1 cellular context compared by ENCODE assay signal in genomic region chr5:171250738-171251137, GRCh38.
TF ChIP-seq lines count a peak whose summit lies in the region.

No MANE protein-coding gene starts in this region.

TF ChIP-seq in HepG2, 621 proteins besides CTCF, POLR2A, EP300 and RAD21:
- TF ChIP-seq, protein P1, sequence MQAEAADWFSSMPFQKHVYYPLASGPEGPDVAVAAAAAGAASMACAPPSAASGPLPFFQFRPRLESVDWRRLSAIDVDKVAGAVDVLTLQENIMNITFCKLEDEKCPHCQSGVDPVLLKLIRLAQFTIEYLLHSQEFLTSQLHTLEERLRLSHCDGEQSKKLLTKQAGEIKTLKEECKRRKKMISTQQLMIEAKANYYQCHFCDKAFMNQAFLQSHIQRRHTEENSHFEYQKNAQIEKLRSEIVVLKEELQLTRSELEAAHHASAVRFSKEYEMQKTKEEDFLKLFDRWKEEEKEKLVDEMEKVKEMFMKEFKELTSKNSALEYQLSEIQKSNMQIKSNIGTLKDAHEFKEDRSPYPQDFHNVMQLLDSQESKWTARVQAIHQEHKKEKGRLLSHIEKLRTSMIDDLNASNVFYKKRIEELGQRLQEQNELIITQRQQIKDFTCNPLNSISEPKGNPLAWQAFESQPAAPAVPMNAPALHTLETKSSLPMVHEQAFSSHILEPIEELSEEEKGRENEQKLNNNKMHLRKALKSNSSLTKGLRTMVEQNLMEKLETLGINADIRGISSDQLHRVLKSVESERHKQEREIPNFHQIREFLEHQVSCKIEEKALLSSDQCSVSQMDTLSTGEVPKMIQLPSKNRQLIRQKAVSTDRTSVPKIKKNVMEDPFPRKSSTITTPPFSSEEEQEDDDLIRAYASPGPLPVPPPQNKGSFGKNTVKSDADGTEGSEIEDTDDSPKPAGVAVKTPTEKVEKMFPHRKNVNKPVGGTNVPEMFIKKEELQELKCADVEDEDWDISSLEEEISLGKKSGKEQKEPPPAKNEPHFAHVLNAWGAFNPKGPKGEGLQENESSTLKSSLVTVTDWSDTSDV (CRISPR knock-in tag; IDR thresholded peaks at IDR 0.05): no peak
- TF ChIP-seq, protein P2, sequence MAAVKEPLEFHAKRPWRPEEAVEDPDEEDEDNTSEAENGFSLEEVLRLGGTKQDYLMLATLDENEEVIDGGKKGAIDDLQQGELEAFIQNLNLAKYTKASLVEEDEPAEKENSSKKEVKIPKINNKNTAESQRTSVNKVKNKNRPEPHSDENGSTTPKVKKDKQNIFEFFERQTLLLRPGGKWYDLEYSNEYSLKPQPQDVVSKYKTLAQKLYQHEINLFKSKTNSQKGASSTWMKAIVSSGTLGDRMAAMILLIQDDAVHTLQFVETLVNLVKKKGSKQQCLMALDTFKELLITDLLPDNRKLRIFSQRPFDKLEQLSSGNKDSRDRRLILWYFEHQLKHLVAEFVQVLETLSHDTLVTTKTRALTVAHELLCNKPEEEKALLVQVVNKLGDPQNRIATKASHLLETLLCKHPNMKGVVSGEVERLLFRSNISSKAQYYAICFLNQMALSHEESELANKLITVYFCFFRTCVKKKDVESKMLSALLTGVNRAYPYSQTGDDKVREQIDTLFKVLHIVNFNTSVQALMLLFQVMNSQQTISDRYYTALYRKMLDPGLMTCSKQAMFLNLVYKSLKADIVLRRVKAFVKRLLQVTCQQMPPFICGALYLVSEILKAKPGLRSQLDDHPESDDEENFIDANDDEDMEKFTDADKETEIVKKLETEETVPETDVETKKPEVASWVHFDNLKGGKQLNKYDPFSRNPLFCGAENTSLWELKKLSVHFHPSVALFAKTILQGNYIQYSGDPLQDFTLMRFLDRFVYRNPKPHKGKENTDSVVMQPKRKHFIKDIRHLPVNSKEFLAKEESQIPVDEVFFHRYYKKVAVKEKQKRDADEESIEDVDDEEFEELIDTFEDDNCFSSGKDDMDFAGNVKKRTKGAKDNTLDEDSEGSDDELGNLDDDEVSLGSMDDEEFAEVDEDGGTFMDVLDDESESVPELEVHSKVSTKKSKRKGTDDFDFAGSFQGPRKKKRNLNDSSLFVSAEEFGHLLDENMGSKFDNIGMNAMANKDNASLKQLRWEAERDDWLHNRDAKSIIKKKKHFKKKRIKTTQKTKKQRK (IDR thresholded peaks at IDR 0.05; ENCODE audit: low read length): no peak
- TF ChIP-seq HNF4A (CRISPR knock-in tag; IDR thresholded peaks at IDR 0.05) (peak; percentile 44), HHEX (CRISPR knock-in tag; IDR thresholded peaks at IDR 0.05) (no peak), MAFK (conservative IDR thresholded peaks at IDR 0.05 in 1 of 2, IDR thresholded peaks at IDR 0.05 in 1 of 2; ENCODE audit: low read length in 2 of 2) (peak; percentile 71 to 83), MAFF (IDR thresholded peaks at IDR 0.05; ENCODE audit: low read depth, low read length) (peak; percentile 70), GABPA (IDR thresholded peaks at IDR 0.05; ENCODE audit: low read depth, low read length) (no peak), GABPA (CRISPR knock-in tag; IDR thresholded peaks at IDR 0.05; ENCODE audit: low read depth) (peak; percentile 54; the same call in 1 of the 2 replicates)
